Comparison of ENCODE assay signal across 1 cellular context in the genomic region with DNA sequence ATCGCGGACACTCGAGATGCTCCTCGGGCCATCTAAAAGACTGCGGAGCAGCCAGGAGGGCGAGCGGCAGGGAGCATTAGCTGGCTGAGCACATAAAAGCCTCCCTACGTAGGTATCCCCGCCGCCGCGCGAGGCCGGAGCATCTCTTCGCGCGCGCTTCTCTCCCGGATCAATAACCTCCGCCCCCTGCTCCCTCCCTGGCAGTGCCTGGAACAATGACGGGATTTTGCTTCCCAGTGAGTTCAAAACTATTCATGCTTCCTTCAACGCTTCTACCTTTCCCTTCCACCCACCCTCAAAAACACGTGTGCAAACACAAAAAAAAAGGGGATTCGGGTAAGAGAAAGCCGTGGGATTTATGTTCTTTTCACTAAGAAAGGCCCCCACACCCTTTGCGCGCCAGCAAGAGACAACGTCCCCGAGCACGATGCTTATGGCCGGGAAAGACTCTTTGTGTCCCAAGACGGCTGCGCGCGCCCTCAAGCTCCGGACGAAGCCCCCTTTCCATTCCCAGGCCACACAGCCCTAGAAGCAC.
TF ChIP-seq lines count a peak whose summit lies in the region.

No MANE protein-coding gene starts in this region.

TF ChIP-seq in neural cell, 6 proteins besides CTCF, POLR2A, EP300 and RAD21 (continued from another document):
- TF ChIP-seq REST (IDR thresholded peaks at IDR 0.05; ENCODE audit: borderline replicate concordance) (peak; percentile 82), TAF1 (IDR thresholded peaks at IDR 0.05; ENCODE audit: low read depth) (peak; percentile 34), POLR2AphosphoS5 (IDR thresholded peaks at IDR 0.05) (peak; percentile 69), EZH2 (IDR thresholded peaks at IDR 0.05; ENCODE audit: borderline replicate concordance, insufficient read depth, low read length, poor library complexity, severe bottlenecking) (no peak)
